9 cellular contexts compared by ENCODE assay signal in genomic region chr13:30388401-30389283, GRCh38. TPM values are rescaled to one million over a fixed set of nuclear protein-coding genes. Genes with fewer than 3 reads are reported as not detected.
A peak's percentile ranks its signal among the peaks of the same experiment; 100 is the strongest.
DNase-seq lines count a peak whose midpoint lies in the region; ATAC-seq and TF ChIP-seq lines count a peak whose summit lies in the region.
"Had no signal": no experiment of that assay in that cellular context is flagged by ENCODE, and none has a peak within 500 bp of the region (broad histone marks: within the 10 kb centered on the region; RNA-seq: fewer than 3 reads in every experiment).

No MANE protein-coding gene starts in this region.

- no peaks in the 10 kb centered on the region for H3K9me3 Mint-ChIP-seq in activated naive CD4-positive, alpha-beta T cell treated with anti-CD3 and anti-CD28 coated beads, Interleukin-2, amount 50 U/mL, for 24 hours
- no peaks in the 10 kb centered on the region for H3K9me3 Mint-ChIP-seq in activated CD8-positive, alpha-beta T cell treated with anti-CD3 and anti-CD28 coated beads, Interleukin-2, amount 10 ng/mL, durations not matched to agents 7 days and 5 days (ENCODE audit: insufficient read depth)

- CTCF ChIA-PET in activated CD8-positive, alpha-beta T cell treated with anti-CD3 and anti-CD28 coated beads, Interleukin-2, amount 10 ng/mL, durations not matched to agents 7 days and 5 days (lab: Charles Lee): interaction anchor here (0.8 to 2.0 kb wide), 14 partner anchors 8 to 256 kb away, joined by 3 to 17 read pairs (median 4); no protein-coding TSS in a partner anchor

- POLR2A ChIA-PET in activated CD8-positive, alpha-beta T cell treated with anti-CD3 and anti-CD28 coated beads, Interleukin-2, amount 10 ng/mL, durations not matched to agents 7 days and 5 days (lab: Charles Lee): interaction anchor here (0.7 to 2.1 kb wide), 8 partner anchors 10 to 228 kb away, joined by 3 to 28 read pairs (median 4); partner anchors contain the start of gene HMGB1

- H3K4me3 ChIP-seq in upper lobe of left lung: no peak overlapping the region
- H3K4me3 ChIP-seq: thoracic aorta had no signal

- no peak for TF ChIP-seq EP300 in upper lobe of left lung (IDR thresholded peaks at IDR 0.05)

- no peaks in the 10 kb centered on the region for H3K27me3 ChIP-seq in upper lobe of left lung

- H3K27me3 Mint-ChIP-seq in activated naive CD4-positive, alpha-beta T cell treated with anti-CD3 and anti-CD28 coated beads, Interleukin-2, amount 50 U/mL, for 24 hours: no peaks in the 10 kb centered on the region
- H3K27me3 Mint-ChIP-seq in activated CD8-positive, alpha-beta T cell treated with anti-CD3 and anti-CD28 coated beads, Interleukin-2, amount 10 ng/mL, durations not matched to agents 7 days and 5 days (ENCODE audit: low read depth): no peaks in the 10 kb centered on the region

- no peak for TF ChIP-seq CTCF in upper lobe of left lung (IDR thresholded peaks at IDR 0.05)

- no peak for DNase-seq in activated naive CD4-positive, alpha-beta T cell treated with anti-CD3 and anti-CD28 coated beads, Interleukin-2, amount 50 U/mL, for 16 hours
- DNase-seq in activated CD8-positive, alpha-beta T cell treated with anti-CD3 and anti-CD28 coated beads, Interleukin-2, amount 10 ng/mL, durations not matched to agents 7 days and 5 days: no peak
- DNase-seq in left lobe of liver (ENCODE audit: low spot score) (peak; percentile 86), upper lobe of left lung (peak in 1 of 2 donors; percentile 30), NCI-H1417 (lab: John Stamatoyannopoulos, UW) (no peak), GDM1 (lab: John Stamatoyannopoulos, UW) (no peak)

- H3K4me3 Mint-ChIP-seq in activated naive CD4-positive, alpha-beta T cell treated with anti-CD3 and anti-CD28 coated beads, Interleukin-2, amount 50 U/mL, for 24 hours: peak overlapping the region; percentile 86
- H3K4me3 Mint-ChIP-seq in activated CD8-positive, alpha-beta T cell treated with anti-CD3 and anti-CD28 coated beads, Interleukin-2, amount 10 ng/mL, durations not matched to agents 7 days and 5 days: peak overlapping the region; percentile 64

- H3K27ac Mint-ChIP-seq in activated naive CD4-positive, alpha-beta T cell treated with anti-CD3 and anti-CD28 coated beads, Interleukin-2, amount 50 U/mL, for 24 hours: peak overlapping the region; percentile 97
- H3K27ac Mint-ChIP-seq in activated CD8-positive, alpha-beta T cell treated with anti-CD3 and anti-CD28 coated beads, Interleukin-2, amount 10 ng/mL, durations not matched to agents 7 days and 5 days: peak overlapping the region; percentile 79

- H3K27ac ChIP-seq in upper lobe of left lung: peak overlapping the region in 3 of 4 donors; percentile 2 to 53 (median 14)
- H3K27ac ChIP-seq: thoracic aorta had no signal

- peaks cover 46% of the 10 kb centered on the region for H3K4me1 Mint-ChIP-seq in activated naive CD4-positive, alpha-beta T cell treated with anti-CD3 and anti-CD28 coated beads, Interleukin-2, amount 50 U/mL, for 24 hours
- peaks cover 49% of the 10 kb centered on the region for H3K4me1 Mint-ChIP-seq in activated CD8-positive, alpha-beta T cell treated with anti-CD3 and anti-CD28 coated beads, Interleukin-2, amount 10 ng/mL, durations not matched to agents 7 days and 5 days (ENCODE audit: low read depth)

- 47 to 52% methylated on average over 15 of the region's 15 CpGs for WGBS in upper lobe of left lung, 2 donors

- H3K4me1 ChIP-seq in upper lobe of left lung: peaks cover 0 to 8% (median 5%) of the 10 kb centered on the region in 4 donors

- ATAC-seq in activated CD8-positive, alpha-beta T cell treated with anti-CD3 and anti-CD28 coated beads, Interleukin-2, amount 10 ng/mL, durations not matched to agents 7 days and 5 days: peak; percentile 35
- peak; percentile 77 for ATAC-seq in left lobe of liver
- peak in 1 of 2 donors; percentile 80 for ATAC-seq in upper lobe of left lung (ENCODE audit: low FRiP score in 2 of 2)
- ATAC-seq in HG03045 (IDR thresholded peaks at IDR 0.05; ENCODE audit: unreplicated experiment): no peak

- H3K36me3 ChIP-seq in upper lobe of left lung: no peaks in the 10 kb centered on the region
- H3K36me3 ChIP-seq: thoracic aorta had no signal

- TF ChIP-seq POLR2A in upper lobe of left lung (IDR thresholded peaks at IDR 0.05): no peak

- no peaks in the 10 kb centered on the region for H3K36me3 Mint-ChIP-seq in activated naive CD4-positive, alpha-beta T cell treated with anti-CD3 and anti-CD28 coated beads, Interleukin-2, amount 50 U/mL, for 24 hours
- peaks cover 2% of the 10 kb centered on the region for H3K36me3 Mint-ChIP-seq in activated CD8-positive, alpha-beta T cell treated with anti-CD3 and anti-CD28 coated beads, Interleukin-2, amount 10 ng/mL, durations not matched to agents 7 days and 5 days (ENCODE audit: low read depth)

- H3K9me3 ChIP-seq in upper lobe of left lung: no peaks in the 10 kb centered on the region
- H3K9me3 ChIP-seq: thoracic aorta had no signal

RNA-seq across cellular contexts. Expression of gene UBE2L5, which starts 33.7 kb away (rescaled TPM):
- not detected for total RNA-seq in activated CD8-positive, alpha-beta T cell treated with anti-CD3 and anti-CD28 coated beads, Interleukin-2, amount 10 ng/mL, durations not matched to agents 7 days and 5 days
- total RNA-seq in left lobe of liver (not detected), upper lobe of left lung (not detected)
